In the genomic region with DNA sequence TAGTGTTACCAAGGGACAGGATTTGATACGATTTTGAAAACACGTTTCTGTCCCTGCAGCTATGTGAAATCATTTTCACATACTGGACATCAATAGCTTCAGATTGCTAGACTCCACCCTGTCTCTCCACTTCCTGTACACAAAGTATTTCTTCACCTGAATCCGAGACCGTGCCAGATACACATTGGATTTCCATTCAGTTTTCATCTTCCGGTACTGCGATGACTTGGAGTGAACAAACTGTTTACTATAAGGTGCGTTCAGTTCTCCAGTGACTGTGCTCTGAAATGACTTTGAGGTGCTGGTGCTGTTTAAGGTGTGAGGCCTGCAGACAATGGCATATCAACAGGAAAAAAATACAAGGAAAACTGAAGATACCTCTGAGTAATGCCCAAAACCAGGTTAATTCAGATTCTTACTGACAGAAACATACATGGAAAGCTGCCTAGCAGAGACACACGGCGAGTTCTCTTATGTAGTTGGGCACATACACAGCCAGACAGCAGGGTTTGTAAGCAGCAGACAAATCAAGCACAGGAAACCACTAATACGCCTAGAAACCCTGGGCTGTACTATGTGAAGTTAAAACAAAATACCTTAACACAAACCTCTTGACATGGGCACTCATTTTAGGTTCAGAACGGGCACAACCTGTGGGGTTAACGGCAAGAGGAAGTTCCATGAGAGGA, we compare ENCODE assay signal across 17 cellular contexts.
A peak's percentile ranks its signal among the peaks of the same experiment; 100 is the strongest.
DNase-seq lines count a peak whose midpoint lies in the region; ATAC-seq and TF ChIP-seq lines count a peak whose summit lies in the region.
"Had no signal": no experiment of that assay in that cellular context is flagged by ENCODE, and none has a peak within 500 bp of the region (broad histone marks: within the 10 kb centered on the region; RNA-seq: fewer than 3 reads in every experiment).

No MANE protein-coding gene starts in this region.

- CTCF ChIA-PET in activated CD4-positive, alpha-beta T cell treated with anti-CD3 and anti-CD28 coated beads for 36 hours (lab: Charles Lee), result interaction anchor here (0.9 to 2.9 kb wide), 3 partner anchors 10 to 362 kb away, joined by 3 to 14 read pairs (median 6); no protein-coding TSS in a partner anchor

- H3K36me3 Mint-ChIP-seq in activated CD4-positive, alpha-beta T cell treated with anti-CD3 and anti-CD28 coated beads for 36 hours (ENCODE audit: low read depth), result peaks cover 56% of the 10 kb centered on the region
- peaks cover 46% of the 10 kb centered on the region for H3K36me3 Mint-ChIP-seq in activated naive CD8-positive, alpha-beta T cell treated with anti-CD3 and anti-CD28 coated beads, Interleukin-2, amount 50 U/mL, for 24 hours (ENCODE audit: low read depth)
- peaks cover 20% of the 10 kb centered on the region for H3K36me3 Mint-ChIP-seq in neural crest cell (ENCODE audit: low read depth)

- no peaks in the 10 kb centered on the region for H3K9me3 Mint-ChIP-seq in activated CD4-positive, alpha-beta T cell treated with anti-CD3 and anti-CD28 coated beads for 36 hours (ENCODE audit: low read depth)
- H3K9me3 Mint-ChIP-seq in activated naive CD8-positive, alpha-beta T cell treated with anti-CD3 and anti-CD28 coated beads, Interleukin-2, amount 50 U/mL, for 24 hours, result no peaks in the 10 kb centered on the region
- H3K9me3 Mint-ChIP-seq in neural crest cell, result no peaks in the 10 kb centered on the region

- intact Hi-C loops in activated CD4-positive, alpha-beta T cell treated with anti-CD3 and anti-CD28 coated beads for 36 hours (cut with DNase I, micrococcal nuclease), result loop anchor here in 1 of 2 experiments (1.0 to 10.0 kb wide), 6 partner anchors 119 to 530 kb away; a partner anchor contains a TSS
- intact Hi-C loops in transverse colon (cut with DNase I; ENCODE audit: low total_unique reads), result loop anchor here (10.0 kb wide), 1 partner anchor 120 kb away; a partner anchor contains a TSS

- H3K36me3 ChIP-seq in Peyer's patch (peaks cover 0 to 96% (median 3%) of the 10 kb centered on the region in 3 donors), transverse colon (peaks cover 0 to 48% (median 16%) of the 10 kb centered on the region in 4 donors)

- TF ChIP-seq CTCF in Peyer's patch (IDR thresholded peaks at IDR 0.05) (no peak), neural crest cell (conservative IDR thresholded peaks at IDR 0.05) (no peak), transverse colon (IDR thresholded peaks at IDR 0.05) (no peak)

- H3K4me1 ChIP-seq in Peyer's patch (no peaks in the 10 kb centered on the region), transverse colon (peaks cover 0 to 11% (median 0%) of the 10 kb centered on the region in 4 donors)

- DNase-seq in activated CD4-positive, alpha-beta T cell treated with anti-CD3 and anti-CD28 coated beads for 36 hours, result peak; percentile 55
- no peak for DNase-seq in activated CD4-positive, alpha-beta T cell treated with anti-CD3 and anti-CD28 coated beads for 1 hour
- DNase-seq in Peyer's patch (no peak), neural crest cell (ENCODE audit: low read depth, low spot score) (no peak), transverse colon (no peak)
- DNase-seq in activated naive CD8-positive, alpha-beta T cell treated with anti-CD3 and anti-CD28 coated beads, Interleukin-2, amount 50 U/mL, for 24 hours, result no peak
- DNase-seq: amniotic stem cell, DND-41, endodermal cell, hippocampal formation, NCI-H187, NCI-H446 treated with DMSO at 0.1 percent for 48 hours, upper lobe of left lung had no signal

- H3K27ac Mint-ChIP-seq in activated CD4-positive, alpha-beta T cell treated with anti-CD3 and anti-CD28 coated beads for 36 hours, result peak overlapping the region; percentile 93
- H3K27ac Mint-ChIP-seq in activated naive CD8-positive, alpha-beta T cell treated with anti-CD3 and anti-CD28 coated beads, Interleukin-2, amount 50 U/mL, for 24 hours, result peak overlapping the region; percentile 82
- peak overlapping the region; percentile 21 for H3K27ac Mint-ChIP-seq in neural crest cell (ENCODE audit: unreplicated experiment)
- H3K27ac Mint-ChIP-seq: endodermal cell had no signal

- peaks cover 48% of the 10 kb centered on the region for H3K4me1 Mint-ChIP-seq in activated CD4-positive, alpha-beta T cell treated with anti-CD3 and anti-CD28 coated beads for 36 hours
- peaks cover 39% of the 10 kb centered on the region for H3K4me1 Mint-ChIP-seq in activated naive CD8-positive, alpha-beta T cell treated with anti-CD3 and anti-CD28 coated beads, Interleukin-2, amount 50 U/mL, for 24 hours
- peaks cover 9% of the 10 kb centered on the region for H3K4me1 Mint-ChIP-seq in neural crest cell

- no peaks in the 10 kb centered on the region for H3K27me3 ChIP-seq in Peyer's patch
- no peaks in the 10 kb centered on the region for H3K27me3 ChIP-seq in transverse colon
- H3K27me3 ChIP-seq: upper lobe of left lung had no signal

- H3K27ac ChIP-seq in Peyer's patch (peak overlapping the region in 3 of 4 donors; percentile 9 to 42 (median 19)), transverse colon (no peak overlapping the region)
- H3K27ac ChIP-seq: C4-2B, upper lobe of left lung had no signal

- H3K4me3 Mint-ChIP-seq in activated CD4-positive, alpha-beta T cell treated with anti-CD3 and anti-CD28 coated beads for 36 hours, result peak overlapping the region; percentile 37
- peak overlapping the region; percentile 21 for H3K4me3 Mint-ChIP-seq in activated naive CD8-positive, alpha-beta T cell treated with anti-CD3 and anti-CD28 coated beads, Interleukin-2, amount 50 U/mL, for 24 hours
- H3K4me3 Mint-ChIP-seq in neural crest cell, result no peak overlapping the region
- H3K4me3 Mint-ChIP-seq: endodermal cell had no signal

- no peaks in the 10 kb centered on the region for H3K27me3 Mint-ChIP-seq in activated CD4-positive, alpha-beta T cell treated with anti-CD3 and anti-CD28 coated beads for 36 hours
- no peaks in the 10 kb centered on the region for H3K27me3 Mint-ChIP-seq in activated naive CD8-positive, alpha-beta T cell treated with anti-CD3 and anti-CD28 coated beads, Interleukin-2, amount 50 U/mL, for 24 hours
- H3K27me3 Mint-ChIP-seq in neural crest cell (ENCODE audit: low read depth), result no peaks in the 10 kb centered on the region

- WGBS in transverse colon (ENCODE audit: low coverage in 1 of 2), 2 donors, result 83% methylated on average over 12 of the region's 12 CpGs; no CpG with 5 or more reads in 1 of the 2 donors

- H3K4me3 ChIP-seq in Peyer's patch, result no peak overlapping the region
- no peak overlapping the region for H3K4me3 ChIP-seq in transverse colon
- H3K4me3 ChIP-seq: upper lobe of left lung had no signal

- ATAC-seq in activated CD4-positive, alpha-beta T cell treated with anti-CD3 and anti-CD28 coated beads for 36 hours, result peak; percentile 88
- ATAC-seq in activated naive CD8-positive, alpha-beta T cell treated with anti-CD3 and anti-CD28 coated beads, Interleukin-2, amount 50 U/mL, for 24 hours, result peak; percentile 73
- no peak for ATAC-seq in GM21447 (IDR thresholded peaks at IDR 0.05; ENCODE audit: unreplicated experiment)
- ATAC-seq in HG02763 (IDR thresholded peaks at IDR 0.05; ENCODE audit: unreplicated experiment), result no peak
- ATAC-seq: sciatic nerve had no signal

- TF ChIP-seq EP300 in transverse colon (IDR thresholded peaks at IDR 0.05; ENCODE audit: low read depth), result no peak

- POLR2A ChIA-PET in activated CD4-positive, alpha-beta T cell treated with anti-CD3 and anti-CD28 coated beads for 36 hours (lab: Charles Lee), result interaction anchor here (0.7 kb wide), 1 partner anchor 14 kb away, joined by 3 read pairs; no protein-coding TSS in a partner anchor

- H3K9me3 ChIP-seq in Peyer's patch (no peaks in the 10 kb centered on the region), transverse colon (no peaks in the 10 kb centered on the region)
- H3K9me3 ChIP-seq: upper lobe of left lung had no signal

- TF ChIP-seq POLR2A in Peyer's patch (IDR thresholded peaks at IDR 0.05) (no peak), transverse colon (IDR thresholded peaks at IDR 0.05) (no peak)

- in situ Hi-C loops in transverse colon (cut with MboI; ENCODE audit: low pct_ligation_motif_present in 1 of 4, low pct_unique_long_range_greater_than_20kb in 1 of 4, low sequenced_read_pairs in 3 of 4), result no loop called here

Comparison
In these comparisons a context has a peak if more than half of its experiments do, and no peak if none do; other contexts are left out.
1. ATAC-seq: peak in activated CD4-positive, alpha-beta T cell treated with anti-CD3 and anti-CD28 coated beads for 36 hours (single experiment) and activated naive CD8-positive, alpha-beta T cell treated with anti-CD3 and anti-CD28 coated beads, Interleukin-2, amount 50 U/mL, for 24 hours (single experiment); none in GM21447 (single experiment) and HG02763 (single experiment).
2. H3K27ac Mint-ChIP-seq: peak in every context shown above with its lines; median percentile 93 in activated CD4-positive, alpha-beta T cell treated with anti-CD3 and anti-CD28 coated beads for 36 hours; 82 in activated naive CD8-positive, alpha-beta T cell treated with anti-CD3 and anti-CD28 coated beads, Interleukin-2, amount 50 U/mL, for 24 hours; 21 in neural crest cell.
3. H3K27ac ChIP-seq: peak in Peyer's patch (3 of 4); none in transverse colon (0 of 4).